Comparison of ENCODE assay signal across 10 cellular contexts in the genomic region with DNA sequence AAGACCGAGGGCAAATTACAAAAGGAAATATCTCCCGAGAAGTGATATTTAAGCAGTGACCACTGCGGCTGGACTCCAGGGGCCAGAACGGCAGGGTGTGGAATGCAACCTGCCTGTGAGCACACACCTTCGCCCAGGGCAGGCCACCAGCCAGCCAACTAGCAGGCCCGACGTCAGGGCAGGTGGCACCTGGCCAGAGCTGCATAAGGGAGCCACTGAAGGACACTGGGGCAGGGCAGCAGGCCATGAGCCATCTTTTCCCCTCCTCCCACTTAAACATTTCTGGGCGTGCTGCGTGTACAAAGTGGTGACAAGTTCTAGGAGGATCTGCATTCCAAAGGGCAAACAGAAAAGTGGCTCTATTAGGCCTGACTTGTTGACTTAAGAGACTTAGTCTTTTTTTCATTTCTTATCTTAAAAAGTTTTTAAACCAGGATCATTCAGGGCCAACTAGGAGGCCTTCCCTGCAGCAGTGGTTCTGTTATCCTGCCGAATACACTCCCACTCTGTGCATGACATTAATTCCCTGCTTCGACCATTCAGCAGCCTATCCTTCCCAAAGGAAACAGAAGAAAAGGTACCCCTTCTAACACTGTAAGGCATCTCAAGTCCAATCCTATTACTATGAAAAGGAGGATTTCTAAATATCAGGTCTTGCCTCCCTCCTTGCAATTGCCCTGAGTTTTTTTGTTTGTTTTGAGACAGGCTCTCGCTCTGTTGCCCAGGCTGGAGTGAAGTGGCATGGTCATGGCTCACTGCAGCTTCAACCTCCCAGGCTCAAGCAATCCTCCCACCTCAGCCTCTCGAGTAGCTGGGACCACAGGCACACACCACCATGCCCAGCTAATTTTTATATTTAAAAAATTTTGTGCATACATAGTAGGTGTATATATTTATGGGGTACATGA.
DNase-seq lines count a peak whose midpoint lies in the region; ATAC-seq, FAIRE-seq and TF ChIP-seq lines count a peak whose summit lies in the region.
"Had no signal": no experiment of that assay in that cellular context is flagged by ENCODE, and none has a peak within 500 bp of the region (broad histone marks: within the 10 kb centered on the region; RNA-seq: fewer than 3 reads in every experiment).

No MANE protein-coding gene starts in this region.

- 19% methylated on average over 13 of the region's 13 CpGs for WGBS in pancreas, 2 donors

- DNase-seq in SHP77 (lab: John Stamatoyannopoulos, UW), result peak; percentile 1 to 54
- DNase-seq in Right ventricle myocardium superior, result peak; percentile 95
- DNase-seq in pancreas, result peak; percentile 97 to 99 (median 98)
- DNase-seq in occipital lobe (lab: John Stamatoyannopoulos, UW), result no peak
- no peak for DNase-seq in activated CD8-positive, alpha-beta T cell treated with anti-CD3 and anti-CD28 coated beads, Interleukin-2, amount 10 ng/mL, durations not matched to agents 7 days and 5 days
- DNase-seq in NCI-H2081 (lab: John Stamatoyannopoulos, UW), result no peak
- no peak for DNase-seq in NCI-H524 treated with DMSO at 0.1 percent for 48 hours (lab: John Stamatoyannopoulos, UW)
- DNase-seq: CD8-positive, alpha-beta T cell; SIG-M5 had no signal

- no peaks in the 10 kb centered on the region for H3K9me3 Mint-ChIP-seq in activated CD8-positive, alpha-beta T cell treated with anti-CD3 and anti-CD28 coated beads, Interleukin-2, amount 10 ng/mL, durations not matched to agents 7 days and 5 days (ENCODE audit: insufficient read depth)
- H3K9me3 Mint-ChIP-seq: CD8-positive, alpha-beta T cell had no signal

- no peaks in the 10 kb centered on the region for H3K27me3 ChIP-seq in pancreas

- FAIRE-seq in pancreas (lab: Jason Lieb, UNC), result no peak

- peaks cover 18% of the 10 kb centered on the region for H3K4me1 Mint-ChIP-seq in activated CD8-positive, alpha-beta T cell treated with anti-CD3 and anti-CD28 coated beads, Interleukin-2, amount 10 ng/mL, durations not matched to agents 7 days and 5 days (ENCODE audit: low read depth)

- peaks cover 14 to 26% (median 21%) of the 10 kb centered on the region in 3 donors for H3K4me1 ChIP-seq in pancreas

- H3K27ac ChIP-seq in C4-2B (peak overlapping the region; percentile 98), pancreas (peak overlapping the region; percentile 75 to 93 (median 89))

- no peak overlapping the region for H3K4me3 Mint-ChIP-seq in activated CD8-positive, alpha-beta T cell treated with anti-CD3 and anti-CD28 coated beads, Interleukin-2, amount 10 ng/mL, durations not matched to agents 7 days and 5 days
- H3K4me3 Mint-ChIP-seq: CD8-positive, alpha-beta T cell had no signal

- CTCF ChIA-PET in activated CD8-positive, alpha-beta T cell treated with anti-CD3 and anti-CD28 coated beads, Interleukin-2, amount 10 ng/mL, durations not matched to agents 7 days and 5 days (lab: Charles Lee), result no interaction called here

- no peak overlapping the region for H3K27ac Mint-ChIP-seq in activated CD8-positive, alpha-beta T cell treated with anti-CD3 and anti-CD28 coated beads, Interleukin-2, amount 10 ng/mL, durations not matched to agents 7 days and 5 days
- H3K27ac Mint-ChIP-seq: CD8-positive, alpha-beta T cell had no signal

- intact Hi-C loops in Right ventricle myocardium superior (cut with DNase I) (no loop called here), pancreas (cut with DNase I) (no loop called here)

- H3K36me3 ChIP-seq in pancreas, result no peaks in the 10 kb centered on the region

- no peaks in the 10 kb centered on the region for H3K9me3 ChIP-seq in pancreas

- no peaks in the 10 kb centered on the region for H3K27me3 Mint-ChIP-seq in activated CD8-positive, alpha-beta T cell treated with anti-CD3 and anti-CD28 coated beads, Interleukin-2, amount 10 ng/mL, durations not matched to agents 7 days and 5 days (ENCODE audit: low read depth)

- peak overlapping the region in 2 of 4 donors; percentile 16 to 32 for H3K4me3 ChIP-seq in pancreas

- no peaks in the 10 kb centered on the region for H3K36me3 Mint-ChIP-seq in activated CD8-positive, alpha-beta T cell treated with anti-CD3 and anti-CD28 coated beads, Interleukin-2, amount 10 ng/mL, durations not matched to agents 7 days and 5 days (ENCODE audit: low read depth)
- H3K36me3 Mint-ChIP-seq: CD8-positive, alpha-beta T cell had no signal

- POLR2A ChIA-PET in activated CD8-positive, alpha-beta T cell treated with anti-CD3 and anti-CD28 coated beads, Interleukin-2, amount 10 ng/mL, durations not matched to agents 7 days and 5 days (lab: Charles Lee), result no interaction called here

- TF ChIP-seq CTCF in C4-2B (conservative IDR thresholded peaks at IDR 0.05), result no peak
- TF ChIP-seq CTCF in pancreas (IDR thresholded peaks at IDR 0.05), result no peak

- ATAC-seq in Right ventricle myocardium superior (ENCODE audit: poor library complexity), result peak; percentile 92
- ATAC-seq in pancreas, result peak; percentile 96 to 98 (median 98)
- no peak for ATAC-seq in activated CD8-positive, alpha-beta T cell treated with anti-CD3 and anti-CD28 coated beads, Interleukin-2, amount 10 ng/mL, durations not matched to agents 7 days and 5 days
- ATAC-seq: CD8-positive, alpha-beta T cell had no signal

Comparison
In these comparisons a context has a peak if more than half of its experiments do, and no peak if none do; other contexts are left out.
1. DNase-seq: peak in SHP77 (2 of 2), Right ventricle myocardium superior (single experiment) and pancreas (6 of 6); none in occipital lobe (single experiment), activated CD8-positive, alpha-beta T cell treated with anti-CD3 and anti-CD28 coated beads, Interleukin-2, amount 10 ng/mL, durations not matched to agents 7 days and 5 days (single experiment), NCI-H2081 (0 of 2) and NCI-H524 treated with DMSO at 0.1 percent for 48 hours (single experiment).